8 cellular contexts compared by ENCODE assay signal in genomic region chr14:67426983-67427601, GRCh38. TPM values are rescaled to one million over a fixed set of nuclear protein-coding genes. Genes with fewer than 3 reads are reported as not detected.
DNase-seq lines count a peak whose midpoint lies in the region; ATAC-seq and TF ChIP-seq lines count a peak whose summit lies in the region.

No MANE protein-coding gene starts in this region.

- H3K36me3 Mint-ChIP-seq in HFFc6 (ENCODE audit: low read depth): no peaks in the 10 kb centered on the region

- peak overlapping the region; percentile 17; the same call in 1 of the 2 replicates for H3K4me3 Mint-ChIP-seq in HFFc6

- DNase-seq in COR-L47 (lab: John Stamatoyannopoulos, UW) (peak; percentile 73), HFFc6 (peak; percentile 73), NCI-H345 treated with DMSO at 0.1 percent for 48 hours (lab: John Stamatoyannopoulos, UW; ENCODE audit: unreplicated experiment) (peak; percentile 76), cerebellar cortex (ENCODE audit: low spot score) (peak; percentile 94), left kidney (ENCODE audit: low read depth, low spot score) (peak; percentile 95)
- DNase-seq in stimulated activated CD4-positive, alpha-beta T cell treated with anti-CD3 and anti-CD28 coated beads, Interleukin-4, amount 100 ng/mL, for 24 hours: peak; percentile 75

- H3K27me3 Mint-ChIP-seq in HFFc6 (ENCODE audit: insufficient read depth): peaks cover 11% of the 10 kb centered on the region

- peak; percentile 78 to 89 for ATAC-seq in activated CD4-positive, CD25-positive, alpha-beta regulatory T cell treated with anti-CD3 and anti-CD28 coated beads, Interleukin-2, amount 50 U/mL, for 24 hours
- ATAC-seq in HG02588 (IDR thresholded peaks at IDR 0.05; ENCODE audit: unreplicated experiment): no peak

- H3K27ac Mint-ChIP-seq in HFFc6: no peak overlapping the region

- peak; percentile 90 for TF ChIP-seq CTCF in HFFc6 (IDR thresholded peaks at IDR 0.05)

- no peaks in the 10 kb centered on the region for H3K9me3 Mint-ChIP-seq in HFFc6

- H3K4me1 Mint-ChIP-seq in HFFc6 (ENCODE audit: low read depth): peaks cover 29% of the 10 kb centered on the region

RNA-seq across cellular contexts. Expression of gene PLEK2, which starts 15.1 kb away (rescaled TPM):
- 10 to 100 TPM in 5 of 6 experiments, 1 to 10 TPM in 1; 8.7 to 23.8 (median 19.5) TPM for total RNA-seq in HFFc6 (2021; fragmentation: NEBNext Ultra II Directional; extraction: Animal tissue kit (Norgen Biotek cat#: 25700))
